Comparison of ENCODE assay signal across 14 cellular contexts in the genomic region with DNA sequence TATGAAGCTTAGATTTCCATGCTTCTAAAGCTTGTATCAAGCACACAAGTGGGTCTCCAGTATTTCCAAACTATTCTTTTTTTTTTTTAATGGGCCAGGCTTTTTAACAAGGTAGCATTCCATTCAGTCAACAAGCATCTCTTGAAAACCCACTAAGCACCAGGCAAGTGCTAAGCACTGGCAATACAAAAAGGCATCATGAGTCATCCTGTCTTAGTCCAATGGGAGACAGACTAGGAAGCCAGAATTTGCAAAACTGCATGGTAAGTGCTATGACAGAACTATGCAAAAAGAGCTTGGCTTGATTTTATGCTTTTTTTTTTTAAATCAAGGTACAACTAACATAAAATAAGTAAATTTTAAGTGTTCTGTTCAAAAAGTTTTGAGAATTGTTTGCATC.
DNase-seq lines count a peak whose midpoint lies in the region; ATAC-seq, FAIRE-seq and TF ChIP-seq lines count a peak whose summit lies in the region.
"Had no signal": no experiment of that assay in that cellular context is flagged by ENCODE, and none has a peak within 500 bp of the region (broad histone marks: within the 10 kb centered on the region; RNA-seq: fewer than 3 reads in every experiment).

No MANE protein-coding gene starts in this region.

- FAIRE-seq in RCC 7860 (lab: Jason Lieb, UNC) (no peak), small intestine (lab: Jason Lieb, UNC) (no peak)

- ATAC-seq in GM19324 (IDR thresholded peaks at IDR 0.05; ENCODE audit: low FRiP score, unreplicated experiment) = no peak
- ATAC-seq: Panc1 had no signal

- no peaks in the 10 kb centered on the region for H3K36me3 ChIP-seq in smooth muscle cell (ENCODE audit: low read depth)
- no peaks in the 10 kb centered on the region for H3K36me3 ChIP-seq in small intestine (ENCODE audit: control insufficient read depth in 2 of 2, insufficient read depth in 2 of 2, low read length in 2 of 2)

- no peak overlapping the region for H3K4me2 ChIP-seq in smooth muscle cell

- H3F3A ChIP-seq in smooth muscle cell (ENCODE audit: low read depth) = peaks cover 6% of the 10 kb centered on the region

- no peak overlapping the region for H3K4me3 ChIP-seq in smooth muscle cell
- no peak overlapping the region for H3K4me3 ChIP-seq in small intestine (ENCODE audit: low read depth in 1 of 2, low read length in 2 of 2)

- TF ChIP-seq CTCF in smooth muscle cell (IDR thresholded peaks at IDR 0.05; ENCODE audit: borderline replicate concordance, insufficient read depth, poor library complexity, severe bottlenecking) = no peak

- H2AFZ ChIP-seq in smooth muscle cell (ENCODE audit: low read depth) = no peak overlapping the region

- no peaks in the 10 kb centered on the region for H3K9me3 ChIP-seq in smooth muscle cell (replicated peaks; ENCODE audit: low read depth)
- no peaks in the 10 kb centered on the region for H3K9me3 ChIP-seq in small intestine (ENCODE audit: control insufficient read depth, low read depth)

- DNase-seq in NCI-H2107 treated with DMSO at 0.1 percent for 48 hours (lab: John Stamatoyannopoulos, UW; ENCODE audit: unreplicated experiment) = peak; percentile 47
- DNase-seq in NCI-H2107 (lab: John Stamatoyannopoulos, UW) = no peak
- peak; percentile 22 for DNase-seq in RCC 7860 (ENCODE audit: low spot score)
- DNase-seq in fibroblast of peridontal ligament (ENCODE audit: extremely low read depth) = peak; percentile 65
- DNase-seq in smooth muscle cell (lab: John Stamatoyannopoulos, UW; ENCODE audit: unreplicated experiment) = no peak
- no peak for DNase-seq in stimulated activated CD4-positive, alpha-beta T cell treated with anti-CD3 and anti-CD28 coated beads, Interleukin-4, amount 100 ng/mL, for 24 hours
- no peak for DNase-seq in small intestine
- DNase-seq: ACHN; activated T-cell treated with anti-CD3 and anti-CD28 coated beads, Interleukin-2, amount 50 U/mL, for 1 hour; GDM1; NCI-H1092 had no signal

- peaks cover 42% of the 10 kb centered on the region for H3K79me2 ChIP-seq in smooth muscle cell (ENCODE audit: low read depth)

- H3K4me1 ChIP-seq in smooth muscle cell (ENCODE audit: low read depth) (peaks cover 38% of the 10 kb centered on the region), small intestine (ENCODE audit: control insufficient read depth in 2 of 2, insufficient read depth in 1 of 2, low read depth in 1 of 2, low read length in 1 of 2) (no peaks in the 10 kb centered on the region)

- H4K20me1 ChIP-seq in smooth muscle cell (ENCODE audit: low read depth) = no peaks in the 10 kb centered on the region

- H3K9ac ChIP-seq in smooth muscle cell (ENCODE audit: low read depth) = no peak overlapping the region

- H3K27ac ChIP-seq in smooth muscle cell (ENCODE audit: low read depth) = peak overlapping the region; percentile 31
- no peak overlapping the region for H3K27ac ChIP-seq in small intestine (ENCODE audit: low read depth in 1 of 2, low read length in 1 of 2)
- H3K27ac ChIP-seq: VCaP had no signal

- no peaks in the 10 kb centered on the region for H3K27me3 ChIP-seq in smooth muscle cell (ENCODE audit: low read depth)
- no peaks in the 10 kb centered on the region for H3K27me3 ChIP-seq in small intestine (ENCODE audit: control insufficient read depth in 2 of 2, insufficient read depth in 2 of 2, low read length in 2 of 2)

Comparison
In these comparisons a context has a peak if more than half of its experiments do, and no peak if none do; other contexts are left out.
1. DNase-seq: peak in NCI-H2107 treated with DMSO at 0.1 percent for 48 hours (single experiment), RCC 7860 (single experiment) and fibroblast of peridontal ligament (single experiment); none in NCI-H2107 (single experiment), smooth muscle cell (single experiment), stimulated activated CD4-positive, alpha-beta T cell treated with anti-CD3 and anti-CD28 coated beads, Interleukin-4, amount 100 ng/mL, for 24 hours (single experiment) and small intestine (single experiment).